Comparison of ENCODE assay signal across 30 cellular contexts in the genomic region with DNA sequence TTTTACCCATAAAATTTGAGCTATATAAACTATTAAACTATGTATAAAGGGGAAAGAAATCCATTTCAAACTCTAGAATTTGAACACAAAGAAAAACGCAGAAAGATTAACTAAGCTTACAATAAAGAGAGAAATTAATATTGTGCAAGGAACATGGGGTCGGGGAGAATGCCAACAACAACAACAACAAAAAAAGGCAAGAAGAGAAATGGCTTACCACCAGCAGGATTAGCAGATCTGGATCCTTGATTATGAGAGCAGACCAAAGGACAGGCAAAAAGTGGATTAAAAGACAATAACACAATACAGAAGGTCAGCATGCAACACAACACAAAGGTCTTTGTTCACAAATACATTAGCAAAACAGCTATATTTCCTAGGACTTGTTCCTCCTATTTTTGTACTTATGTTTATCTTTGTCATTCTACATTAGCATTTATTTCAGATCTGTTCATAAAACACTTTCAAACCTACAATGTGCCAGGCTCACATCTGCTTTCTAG.
DNase-seq lines count a peak whose midpoint lies in the region; ATAC-seq, FAIRE-seq and TF ChIP-seq lines count a peak whose summit lies in the region.
"Had no signal": no experiment of that assay in that cellular context is flagged by ENCODE, and none has a peak within 500 bp of the region (broad histone marks: within the 10 kb centered on the region; RNA-seq: fewer than 3 reads in every experiment).

No MANE protein-coding gene starts in this region.

- TF ChIP-seq POLR2A in H54 (IDR thresholded peaks at IDR 0.05; ENCODE audit: low read depth, low read length) = no peak

- no peak overlapping the region for H3K27ac Mint-ChIP-seq in activated CD8-positive, alpha-beta T cell treated with anti-CD3 and anti-CD28 coated beads for 36 hours
- H3K27ac Mint-ChIP-seq: activated naive CD8-positive, alpha-beta T cell treated with anti-CD3 and anti-CD28 coated beads, Interleukin-2, amount 50 U/mL, for 24 hours; T-helper 2 cell treated with Interferon-gamma antibody and Interleukin-4, amounts not matched to agents 5 μg/mL and 100 μg/mL, for 36 hours had no signal

- H3K36me3 Mint-ChIP-seq in activated CD8-positive, alpha-beta T cell treated with anti-CD3 and anti-CD28 coated beads for 36 hours (ENCODE audit: low read depth) = peaks cover 25% of the 10 kb centered on the region

- H3K4me1 ChIP-seq in adipocyte (ENCODE audit: control insufficient read depth, insufficient read depth, low read length) = peaks cover 11% of the 10 kb centered on the region
- H3K4me1 ChIP-seq: parathyroid adenoma, tibial nerve had no signal

- no peak for DNase-seq in H54 (ENCODE audit: insufficient read length, low spot score)
- peak; percentile 52 for DNase-seq in adipocyte (ENCODE audit: low read depth)
- peak; percentile 64 for DNase-seq in fibroblast of gingiva (ENCODE audit: low read depth)
- no peak for DNase-seq in sciatic nerve (ENCODE audit: low spot score)
- DNase-seq in RWPE1 (ENCODE audit: low spot score) = no peak
- DNase-seq in activated CD8-positive, alpha-beta T cell treated with anti-CD3 and anti-CD28 coated beads for 36 hours = no peak
- no peak for DNase-seq in AG20443 (ENCODE audit: low spot score)
- DNase-seq: activated CD4-positive, alpha-beta T cell treated with anti-CD3 and anti-CD28 coated beads for 1 hour; activated CD8-positive, alpha-beta memory T cell treated with anti-CD3 and anti-CD28 coated beads for 24 hours; activated gamma-delta T cell; activated naive CD8-positive, alpha-beta T cell treated with anti-CD3 and anti-CD28 coated beads, Interleukin-2, amount 50 U/mL, for 24 hours; activated T-cell treated with anti-CD3 and anti-CD28 coated beads, Interleukin-2, amount 50 U/mL, for 1 hour; CD8-positive, alpha-beta memory T cell; head of caudate nucleus; Karpas-422; left ventricle myocardium superior; NCI-H1417 treated with DMSO at 0.1 percent for 48 hours; NCI-H2081; NCI-H526 treated with DMSO at 0.1 percent for 48 hours; SIG-M5; stimulated activated CD4-positive, alpha-beta T cell treated with anti-CD3 and anti-CD28 coated beads, Interleukin-1b, Interleukin-23, amount 100 ng/mL, for 48 hours; stimulated activated naive CD8-positive, alpha-beta T cell treated with anti-CD3 and anti-CD28 coated beads, Interleukin-15, amount 100 ng/mL, for 72 hours had no signal

- H3K27ac ChIP-seq in RWPE1 = no peak overlapping the region
- H3K27ac ChIP-seq: parathyroid adenoma, right atrium auricular region, tibial nerve had no signal

- peak; percentile 27 for FAIRE-seq in H54 (lab: Jason Lieb, UNC)
- FAIRE-seq: endothelial cell of umbilical vein, keratinocyte had no signal

- intact Hi-C loops in sciatic nerve (cut with DNase I) = no loop called here
- intact Hi-C loops in activated CD8-positive, alpha-beta T cell treated with anti-CD3 and anti-CD28 coated beads for 36 hours (cut with micrococcal nuclease) = no loop called here

- no peak for TF ChIP-seq CTCF in RWPE1 (conservative IDR thresholded peaks at IDR 0.05; ENCODE audit: low read depth)
- TF ChIP-seq CTCF in activated CD8-positive, alpha-beta T cell treated with anti-CD3 and anti-CD28 coated beads for 36 hours (IDR thresholded peaks at IDR 0.05) = no peak

- H3K4me3 Mint-ChIP-seq in activated CD8-positive, alpha-beta T cell treated with anti-CD3 and anti-CD28 coated beads for 36 hours = no peak overlapping the region
- H3K4me3 Mint-ChIP-seq: activated naive CD8-positive, alpha-beta T cell treated with anti-CD3 and anti-CD28 coated beads, Interleukin-2, amount 50 U/mL, for 24 hours; brain; CD8-positive, alpha-beta memory T cell; stimulated activated naive CD8-positive, alpha-beta T cell treated with anti-CD3 and anti-CD28 coated beads, Interleukin-15, amount 100 ng/mL, for 72 hours; T-helper 2 cell treated with Interferon-gamma antibody and Interleukin-4, amounts not matched to agents 5 μg/mL and 100 μg/mL, for 36 hours had no signal

- no peaks in the 10 kb centered on the region for H3K9me3 ChIP-seq in adipocyte (ENCODE audit: control insufficient read depth, low read length)
- H3K9me3 ChIP-seq: right atrium auricular region, tibial nerve had no signal

- peak; percentile 76 for ATAC-seq in sciatic nerve
- no peak for ATAC-seq in activated CD8-positive, alpha-beta T cell treated with anti-CD3 and anti-CD28 coated beads for 36 hours
- ATAC-seq: activated naive CD8-positive, alpha-beta T cell treated with anti-CD3 and anti-CD28 coated beads, Interleukin-2, amount 50 U/mL, for 24 hours; left ventricle myocardium superior; Panc1; stimulated activated naive CD8-positive, alpha-beta T cell treated with anti-CD3 and anti-CD28 coated beads, Interleukin-15, amount 100 ng/mL, for 72 hours had no signal

- POLR2A ChIA-PET in RWPE1 (lab: Yijun Ruan, JAX; ENCODE audit: low non-redundant PET) = no interaction called here
- POLR2A ChIA-PET in activated CD8-positive, alpha-beta T cell treated with anti-CD3 and anti-CD28 coated beads for 36 hours (lab: Charles Lee) = no interaction called here

- H3K9ac ChIP-seq in adipocyte (ENCODE audit: low read length) = no peak overlapping the region
- H3K9ac ChIP-seq: parathyroid adenoma had no signal

- H3K36me3 ChIP-seq in adipocyte (ENCODE audit: control insufficient read depth, insufficient read depth, low read length, severe bottlenecking) = peaks cover 67% of the 10 kb centered on the region

- H3K27me3 Mint-ChIP-seq in activated CD8-positive, alpha-beta T cell treated with anti-CD3 and anti-CD28 coated beads for 36 hours = no peaks in the 10 kb centered on the region
- H3K27me3 Mint-ChIP-seq: activated naive CD8-positive, alpha-beta T cell treated with anti-CD3 and anti-CD28 coated beads, Interleukin-2, amount 50 U/mL, for 24 hours; brain; CD8-positive, alpha-beta memory T cell; stimulated activated naive CD8-positive, alpha-beta T cell treated with anti-CD3 and anti-CD28 coated beads, Interleukin-15, amount 100 ng/mL, for 72 hours had no signal

- no peaks in the 10 kb centered on the region for H3K4me1 Mint-ChIP-seq in activated CD8-positive, alpha-beta T cell treated with anti-CD3 and anti-CD28 coated beads for 36 hours (ENCODE audit: low read depth)
- H3K4me1 Mint-ChIP-seq: activated naive CD8-positive, alpha-beta T cell treated with anti-CD3 and anti-CD28 coated beads, Interleukin-2, amount 50 U/mL, for 24 hours; stimulated activated naive CD8-positive, alpha-beta T cell treated with anti-CD3 and anti-CD28 coated beads, Interleukin-15, amount 100 ng/mL, for 72 hours had no signal

- H3K4me3 ChIP-seq in adipocyte (ENCODE audit: low read length) = no peak overlapping the region
- H3K4me3 ChIP-seq: right atrium auricular region, tibial nerve had no signal

- CTCF ChIA-PET in RWPE1 (lab: Yijun Ruan, JAX) = no interaction called here
- CTCF ChIA-PET in activated CD8-positive, alpha-beta T cell treated with anti-CD3 and anti-CD28 coated beads for 36 hours (lab: Charles Lee) = interaction anchor here (1.9 kb wide), 1 partner anchor 25 kb away, joined by 6 read pairs; no protein-coding TSS in a partner anchor

- no peaks in the 10 kb centered on the region for H3K9me3 Mint-ChIP-seq in activated CD8-positive, alpha-beta T cell treated with anti-CD3 and anti-CD28 coated beads for 36 hours
- H3K9me3 Mint-ChIP-seq: activated naive CD8-positive, alpha-beta T cell treated with anti-CD3 and anti-CD28 coated beads, Interleukin-2, amount 50 U/mL, for 24 hours; brain; CD8-positive, alpha-beta memory T cell; stimulated activated naive CD8-positive, alpha-beta T cell treated with anti-CD3 and anti-CD28 coated beads, Interleukin-15, amount 100 ng/mL, for 72 hours; T-helper 2 cell treated with Interferon-gamma antibody and Interleukin-4, amounts not matched to agents 5 μg/mL and 100 μg/mL, for 36 hours had no signal

- no peaks in the 10 kb centered on the region for H3K27me3 ChIP-seq in adipocyte (replicated peaks; ENCODE audit: control insufficient read depth, insufficient read depth, low read length)
- H3K27me3 ChIP-seq: right atrium auricular region, tibial nerve had no signal

Comparison
In these comparisons a context has a peak if more than half of its experiments do, and no peak if none do; other contexts are left out.
1. DNase-seq: peak in adipocyte (single experiment) and fibroblast of gingiva (single experiment); none in H54 (single experiment), sciatic nerve (single experiment), RWPE1 (single experiment), activated CD8-positive, alpha-beta T cell treated with anti-CD3 and anti-CD28 coated beads for 36 hours (single experiment) and AG20443 (single experiment).